In the genomic region with DNA sequence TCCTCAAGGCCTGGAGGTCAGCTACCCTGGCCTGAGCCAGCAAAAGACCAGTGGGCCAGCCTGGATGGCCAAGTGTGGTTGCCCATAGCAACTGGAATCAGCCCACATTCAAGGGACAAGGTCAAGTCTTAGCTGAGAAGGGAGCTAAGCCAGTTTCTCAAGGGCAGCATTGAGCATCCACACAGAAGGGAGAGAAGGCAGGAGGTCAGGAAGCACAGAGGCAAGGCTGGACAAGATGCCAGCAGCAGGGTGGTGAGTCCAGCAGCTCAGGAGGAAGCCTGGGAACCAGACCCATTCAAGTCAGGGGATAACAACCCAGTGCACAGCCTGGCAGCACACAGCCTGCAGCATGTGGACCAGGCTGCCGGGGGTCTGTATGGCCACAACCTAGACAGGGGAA, we compare ENCODE assay signal across 15 cellular contexts. TPM values are rescaled to one million over a fixed set of nuclear protein-coding genes. Genes with fewer than 3 reads are reported as not detected.
DNase-seq lines count a peak whose midpoint lies in the region; ATAC-seq and TF ChIP-seq lines count a peak whose summit lies in the region.
"Had no signal": no experiment of that assay in that cellular context is flagged by ENCODE, and none has a peak within 500 bp of the region (broad histone marks: within the 10 kb centered on the region; RNA-seq: fewer than 3 reads in every experiment).

No MANE protein-coding gene starts in this region.

- no peak for DNase-seq in mesenchymal stem cell
- peak; percentile 62 for DNase-seq in spleen
- DNase-seq in sigmoid colon = no peak
- no peak for DNase-seq in T-helper 2 cell
- DNase-seq in KBM-7 = no peak
- DNase-seq: DND-41, GF-D8, NCI-H187 treated with DMSO at 0.1 percent for 48 hours, NCI-H446, NCI-H69, SHP77 treated with DMSO at 0.1 percent for 48 hours had no signal

- in situ Hi-C loops in KBM-7 (cut with MboI; ENCODE audit: low pct_unique_long_range_greater_than_20kb, low sequenced_read_pairs) = no loop called here

- H3K4me2 ChIP-seq in DOHH2 (ENCODE audit: low read length) = peak overlapping the region; percentile 53
- no peak overlapping the region for H3K4me2 ChIP-seq in mesenchymal stem cell (ENCODE audit: low read length, poor library complexity, severe bottlenecking)
- H3K4me2 ChIP-seq: BLaER1 treated with 17β-estradiol and CSF1 and Interleukin-3, amounts not matched to agents 10 nM and 100 nM had no signal

- no peaks in the 10 kb centered on the region for H3K9me2 ChIP-seq in DOHH2 (replicated peaks; ENCODE audit: control insufficient read depth, low read length)

- H2AK5ac ChIP-seq in mesenchymal stem cell (ENCODE audit: low read length, severe bottlenecking) = no peak overlapping the region

- TF ChIP-seq CTCF in DOHH2 (IDR thresholded peaks at IDR 0.05; ENCODE audit: low read depth, low read length, poor library complexity, severe bottlenecking) (no peak), brain (conservative IDR thresholded peaks at IDR 0.05) (no peak), spleen (IDR thresholded peaks at IDR 0.05 in 8 of 11, conservative IDR thresholded peaks at IDR 0.05 in 3 of 11) (no peak), sigmoid colon (IDR thresholded peaks at IDR 0.05) (no peak)

- H3K27ac ChIP-seq in DOHH2 (ENCODE audit: low read depth, low read length) (no peak overlapping the region), mesenchymal stem cell (ENCODE audit: low read length, poor library complexity, severe bottlenecking) (no peak overlapping the region), spleen (no peak overlapping the region), sigmoid colon (no peak overlapping the region)
- H3K27ac ChIP-seq: BLaER1 treated with 17β-estradiol and CSF1 and Interleukin-3, amounts not matched to agents 10 nM and 100 nM had no signal

- H3K36me3 ChIP-seq in DOHH2 (ENCODE audit: control insufficient read depth, low read length) = no peaks in the 10 kb centered on the region
- H3K36me3 ChIP-seq in mesenchymal stem cell (ENCODE audit: control insufficient read depth in 1 of 2, insufficient read depth in 2 of 2, low read depth in 1 of 2, low read length in 2 of 2) = no peaks in the 10 kb centered on the region
- H3K36me3 ChIP-seq in spleen = no peaks in the 10 kb centered on the region
- H3K36me3 ChIP-seq in sigmoid colon = no peaks in the 10 kb centered on the region
- H3K36me3 ChIP-seq: BLaER1 treated with 17β-estradiol and CSF1 and Interleukin-3, amounts not matched to agents 10 nM and 100 nM had no signal

- H2BK5ac ChIP-seq in mesenchymal stem cell (ENCODE audit: low read depth, low read length, poor library complexity, severe bottlenecking) = no peak overlapping the region

- peaks cover 2% of the 10 kb centered on the region for H3K27me3 Mint-ChIP-seq in brain

- no peak for ATAC-seq in GM19397 (IDR thresholded peaks at IDR 0.05; ENCODE audit: unreplicated experiment)

- H3K36me3 Mint-ChIP-seq in brain = peaks cover 6% of the 10 kb centered on the region

- no peaks in the 10 kb centered on the region for H3K79me2 ChIP-seq in DOHH2 (ENCODE audit: control insufficient read depth, low read length)

- H2AFZ ChIP-seq in mesenchymal stem cell (ENCODE audit: low read depth, low read length) = no peak overlapping the region

- H3K4me1 Mint-ChIP-seq in brain = peaks cover 35% of the 10 kb centered on the region

- H4K91ac ChIP-seq in mesenchymal stem cell (ENCODE audit: low read length) = peak overlapping the region; percentile 63

- H3K18ac ChIP-seq in mesenchymal stem cell (ENCODE audit: low read depth in 1 of 2, low read length in 2 of 2) = no peak overlapping the region

- 85% methylated on average over 1 of the region's 1 CpG for WGBS in mesenchymal stem cell
- WGBS in spleen, 5 donors = 91 to 100% (median 98%) methylated on average over 1 of the region's 1 CpG; no CpG with 5 or more reads in 1 of the 5 donors
- WGBS in sigmoid colon, 2 donors = 96 to 98% methylated on average over 1 of the region's 1 CpG

- H3K27me3 ChIP-seq in DOHH2 (ENCODE audit: control insufficient read depth, low read length) = no peaks in the 10 kb centered on the region
- peaks cover 14 to 31% of the 10 kb centered on the region in 2 experiments for H3K27me3 ChIP-seq in mesenchymal stem cell (ENCODE audit: control insufficient read depth in 1 of 2, insufficient read depth in 1 of 2, low read length in 2 of 2)
- H3K27me3 ChIP-seq in spleen (replicated peaks in 1 of 7) = no peaks in the 10 kb centered on the region
- H3K27me3 ChIP-seq in sigmoid colon = no peaks in the 10 kb centered on the region
- H3K27me3 ChIP-seq: BLaER1 treated with 17β-estradiol and CSF1 and Interleukin-3, amounts not matched to agents 10 nM and 100 nM had no signal

- H2BK120ac ChIP-seq in mesenchymal stem cell (ENCODE audit: low read depth, low read length) = no peak overlapping the region

- peak overlapping the region in 3 of 5 experiments; percentile 2 to 82 (median 39) for H3K27ac Mint-ChIP-seq in brain

- peaks cover 0 to 13% (median 6%) of the 10 kb centered on the region in 5 experiments for H3K9me3 Mint-ChIP-seq in brain

- no peak overlapping the region for H3K4ac ChIP-seq in mesenchymal stem cell (ENCODE audit: low read depth in 1 of 2, low read length in 2 of 2)

- H3K79me1 ChIP-seq in mesenchymal stem cell (replicated peaks; ENCODE audit: low read length, poor library complexity, severe bottlenecking) = no peaks in the 10 kb centered on the region

- H3K14ac ChIP-seq in mesenchymal stem cell (ENCODE audit: low read length in 2 of 2) = peak overlapping the region in 1 of 2 experiments; percentile 69

- intact Hi-C loops in spleen (cut with DNase I; ENCODE audit: low total_unique reads) (no loop called here), sigmoid colon (cut with DNase I) (no loop called here)

- no peaks in the 10 kb centered on the region for H4K20me1 ChIP-seq in DOHH2 (ENCODE audit: control insufficient read depth, insufficient read depth, low read depth, low read length)
- H4K20me1 ChIP-seq: BLaER1 treated with 17β-estradiol and CSF1 and Interleukin-3, amounts not matched to agents 10 nM and 100 nM had no signal

- peak overlapping the region in 1 of 2 experiments; percentile 45 for H2BK12ac ChIP-seq in mesenchymal stem cell (ENCODE audit: low read length in 2 of 2)

- no peak for TF ChIP-seq EP300 in sigmoid colon (IDR thresholded peaks at IDR 0.05)

- no peaks in the 10 kb centered on the region for H3F3A ChIP-seq in DOHH2 (ENCODE audit: control insufficient read depth, insufficient read depth)

- H3K4me3 Mint-ChIP-seq in brain = no peak overlapping the region

- no peak overlapping the region for H2BK15ac ChIP-seq in mesenchymal stem cell (ENCODE audit: low read depth, poor library complexity, severe bottlenecking)

- peak overlapping the region in 1 of 2 experiments; percentile 47 for H3K23ac ChIP-seq in mesenchymal stem cell (ENCODE audit: low read length in 2 of 2)

- H3K9me3 ChIP-seq in DOHH2 (ENCODE audit: control insufficient read depth, insufficient read depth, low read length) = no peaks in the 10 kb centered on the region
- peaks cover 4% of the 10 kb centered on the region for H3K9me3 ChIP-seq in mesenchymal stem cell (ENCODE audit: control insufficient read depth, low read length)
- peaks cover 0 to 8% (median 2%) of the 10 kb centered on the region in 8 donors for H3K9me3 ChIP-seq in spleen
- peaks cover 0 to 5% (median 0%) of the 10 kb centered on the region in 4 donors for H3K9me3 ChIP-seq in sigmoid colon

- TF ChIP-seq POLR2A in spleen (IDR thresholded peaks at IDR 0.05) = no peak
- no peak for TF ChIP-seq POLR2A in sigmoid colon (IDR thresholded peaks at IDR 0.05)

- H3K4me3 ChIP-seq in DOHH2 (ENCODE audit: low read length) = peak overlapping the region; percentile 23
- H3K4me3 ChIP-seq in mesenchymal stem cell (ENCODE audit: insufficient read depth in 1 of 2, low read depth in 1 of 2, low read length in 2 of 2) = peak overlapping the region in 1 of 2 experiments; percentile 17
- no peak overlapping the region for H3K4me3 ChIP-seq in spleen
- H3K4me3 ChIP-seq in sigmoid colon = no peak overlapping the region
- H3K4me3 ChIP-seq: BLaER1 treated with 17β-estradiol and CSF1 and Interleukin-3, amounts not matched to agents 10 nM and 100 nM had no signal

- H4K8ac ChIP-seq in mesenchymal stem cell (ENCODE audit: low read length) = no peak overlapping the region

- no peak overlapping the region for H3K9ac ChIP-seq in mesenchymal stem cell (ENCODE audit: low read length)
- H3K9ac ChIP-seq: BLaER1 treated with 17β-estradiol and CSF1 and Interleukin-3, amounts not matched to agents 10 nM and 100 nM had no signal

- H3K4me1 ChIP-seq in DOHH2 (ENCODE audit: control insufficient read depth, low read length) (peaks cover 56% of the 10 kb centered on the region), mesenchymal stem cell (ENCODE audit: control insufficient read depth, insufficient read depth, low read depth, low read length) (no peaks in the 10 kb centered on the region), spleen (no peaks in the 10 kb centered on the region), sigmoid colon (no peaks in the 10 kb centered on the region)

RNA-seq across cellular contexts. Expression of a gene that starts 54.0 kb away (rescaled TPM):
- 90.5 TPM for polyA plus RNA-seq in brain (ENCODE audit: insufficient read depth, low read depth, low replicate concordance)
- 36.4 TPM for polyA plus RNA-seq in mesenchymal stem cell (2013, experiment 1 of 2)
- 35.8 TPM for polyA plus RNA-seq in mesenchymal stem cell (2013, experiment 2 of 2)
- 100 to 1,000 TPM; 117 to 210 (median 129) TPM for total RNA-seq in spleen
- 10 to 100 TPM; 10.7 to 29.7 (median 11.8) TPM for polyA plus RNA-seq in spleen
- 10 to 100 TPM; 26.5 to 49.3 (median 37.5) TPM for total RNA-seq in sigmoid colon
- polyA plus RNA-seq in sigmoid colon = 10 to 100 TPM; 17.4 to 31.5 (median 25.4) TPM
